18 cellular contexts compared by ENCODE assay signal in the genomic region with DNA sequence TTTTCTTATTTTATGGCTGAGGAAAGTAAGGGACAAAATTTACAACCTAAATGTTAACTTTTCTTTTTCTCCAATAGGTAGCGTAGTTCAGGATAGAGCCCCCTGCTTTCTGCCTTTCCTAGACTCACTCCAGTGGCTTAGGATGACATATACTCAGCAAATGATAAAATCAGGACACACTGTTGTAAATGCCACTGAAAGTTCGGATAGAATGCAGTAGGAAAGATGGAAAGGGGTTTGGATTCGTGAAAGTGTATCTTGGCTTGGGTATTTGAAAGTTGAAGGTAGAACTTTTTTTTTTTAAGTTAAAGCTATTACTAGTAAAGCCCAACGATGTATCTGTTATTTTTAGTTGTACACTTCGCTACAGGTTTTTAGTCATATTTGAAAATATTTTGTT.
"Had no signal": no experiment of that assay in that cellular context is flagged by ENCODE, and none has a peak within 500 bp of the region (broad histone marks: within the 10 kb centered on the region; RNA-seq: fewer than 3 reads in every experiment).

No MANE protein-coding gene starts in this region.

- H3K27me3 Mint-ChIP-seq: activated CD4-positive, alpha-beta memory T cell treated with anti-CD3 and anti-CD28 coated beads, Interleukin-2, amount 10 ng/mL, durations not matched to agents 7 days and 5 days; activated CD4-positive, alpha-beta T cell treated with anti-CD3 and anti-CD28 coated beads for 36 hours; stimulated activated naive CD8-positive, alpha-beta T cell treated with anti-CD3 and anti-CD28 coated beads, Interleukin-15, amount 100 ng/mL, for 72 hours had no signal

- DNase-seq: activated CD4-positive, alpha-beta memory T cell treated with anti-CD3 and anti-CD28 coated beads, Interleukin-2, amount 10 ng/mL, durations not matched to agents 7 days and 5 days; activated CD4-positive, alpha-beta T cell treated with anti-CD3 and anti-CD28 coated beads for 36 hours; activated CD8-positive, alpha-beta memory T cell treated with anti-CD3 and anti-CD28 coated beads, Interleukin-2, amount 50 U/mL, for 4 hours; activated naive CD4-positive, alpha-beta T cell treated with anti-CD3 and anti-CD28 coated beads for 36 hours; body of pancreas; cerebellar nuclear complex; erythroblast; immature natural killer cell; left cardiac atrium; lower lobe of right lung; naive thymus-derived CD4-positive, alpha-beta T cell; stimulated activated CD4-positive, alpha-beta T cell treated with anti-CD3 and anti-CD28 coated beads, Interleukin-15, amount 100 ng/mL, for 24 hours; stimulated activated CD4-positive, alpha-beta T cell treated with anti-CD3 and anti-CD28 coated beads, Interleukin-4, amount 100 ng/mL, for 24 hours; stimulated activated naive CD8-positive, alpha-beta T cell treated with anti-CD3 and anti-CD28 coated beads, Interleukin-15, amount 100 ng/mL, for 72 hours; uterus had no signal

- H3K79me2 ChIP-seq: parathyroid adenoma had no signal

- H3K27ac Mint-ChIP-seq: activated CD4-positive, alpha-beta memory T cell treated with anti-CD3 and anti-CD28 coated beads, Interleukin-2, amount 10 ng/mL, durations not matched to agents 7 days and 5 days; activated CD4-positive, alpha-beta T cell treated with anti-CD3 and anti-CD28 coated beads for 36 hours; activated naive CD4-positive, alpha-beta T cell treated with anti-CD3 and anti-CD28 coated beads for 36 hours; dendritic cell treated with granulocyte-macrophage colony-stimulating factor and Interleukin-4, amounts not matched to agents 40 ng/mL and 50 ng/mL, for 4 days; immature natural killer cell; stimulated activated naive CD8-positive, alpha-beta T cell treated with anti-CD3 and anti-CD28 coated beads, Interleukin-15, amount 100 ng/mL, for 72 hours had no signal

- H3K4me1 ChIP-seq: parathyroid adenoma, uterus had no signal

- H3K27ac ChIP-seq: body of pancreas, lower lobe of right lung, parathyroid adenoma, uterus, VCaP had no signal

- H3K4me3 ChIP-seq: body of pancreas, lower lobe of right lung had no signal

- H3K27me3 ChIP-seq: body of pancreas, uterus had no signal

- H3K9me3 ChIP-seq: body of pancreas, lower lobe of right lung, uterus had no signal

- H3K36me3 Mint-ChIP-seq: immature natural killer cell had no signal

- H3K9me3 Mint-ChIP-seq: activated CD4-positive, alpha-beta memory T cell treated with anti-CD3 and anti-CD28 coated beads, Interleukin-2, amount 10 ng/mL, durations not matched to agents 7 days and 5 days; activated naive CD4-positive, alpha-beta T cell treated with anti-CD3 and anti-CD28 coated beads for 36 hours; dendritic cell treated with granulocyte-macrophage colony-stimulating factor and Interleukin-4, amounts not matched to agents 40 ng/mL and 50 ng/mL, for 4 days; immature natural killer cell; stimulated activated naive CD8-positive, alpha-beta T cell treated with anti-CD3 and anti-CD28 coated beads, Interleukin-15, amount 100 ng/mL, for 72 hours had no signal

- H3K9ac ChIP-seq: parathyroid adenoma had no signal

- H3K36me3 ChIP-seq: lower lobe of right lung, uterus had no signal

- ATAC-seq: activated CD4-positive, alpha-beta T cell treated with anti-CD3 and anti-CD28 coated beads for 36 hours; body of pancreas; left cardiac atrium; lower lobe of right lung; naive thymus-derived CD4-positive, alpha-beta T cell; stimulated activated naive CD8-positive, alpha-beta T cell treated with anti-CD3 and anti-CD28 coated beads, Interleukin-15, amount 100 ng/mL, for 72 hours had no signal

- H2AFZ ChIP-seq: parathyroid adenoma had no signal

- H3K4me3 Mint-ChIP-seq: activated CD4-positive, alpha-beta memory T cell treated with anti-CD3 and anti-CD28 coated beads, Interleukin-2, amount 10 ng/mL, durations not matched to agents 7 days and 5 days; activated CD4-positive, alpha-beta T cell treated with anti-CD3 and anti-CD28 coated beads for 36 hours; activated naive CD4-positive, alpha-beta T cell treated with anti-CD3 and anti-CD28 coated beads for 36 hours; dendritic cell treated with granulocyte-macrophage colony-stimulating factor and Interleukin-4, amounts not matched to agents 40 ng/mL and 50 ng/mL, for 4 days had no signal
